ENCODE assay signal across 20 cellular contexts in the genomic region with DNA sequence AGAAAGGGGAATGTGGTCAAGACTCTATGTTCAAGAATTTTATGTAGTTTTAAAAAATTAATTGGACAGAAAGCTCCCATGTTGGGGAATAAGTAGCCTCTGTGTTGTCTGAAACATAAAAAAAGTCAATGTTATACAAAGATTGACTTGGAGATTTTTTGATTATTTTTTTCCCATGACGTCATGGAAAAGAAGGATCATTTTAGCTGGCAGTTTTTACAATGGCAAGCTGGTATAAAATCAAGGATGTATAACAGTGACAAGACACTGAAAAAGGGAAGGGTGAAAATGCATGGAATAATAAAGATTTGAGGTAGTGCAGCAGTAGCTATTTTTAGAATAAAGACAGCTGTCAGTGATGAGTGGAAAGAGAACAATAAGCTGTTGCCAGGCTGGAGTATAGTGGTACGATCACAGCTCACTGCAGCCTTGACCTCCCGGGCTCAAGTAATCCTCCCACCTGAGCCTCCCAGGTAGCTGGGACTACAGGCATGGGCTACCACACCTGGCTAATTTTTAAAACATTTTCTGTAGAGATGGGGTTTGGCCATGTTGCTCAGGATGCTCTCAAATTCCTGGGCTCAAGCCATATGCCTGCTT. TPM values are rescaled to one million over a fixed set of nuclear protein-coding genes. Genes with fewer than 3 reads are reported as not detected.
DNase-seq lines count a peak whose midpoint lies in the region; ATAC-seq, FAIRE-seq and TF ChIP-seq lines count a peak whose summit lies in the region.
"Had no signal": no experiment of that assay in that cellular context is flagged by ENCODE, and none has a peak within 500 bp of the region (broad histone marks: within the 10 kb centered on the region; RNA-seq: fewer than 3 reads in every experiment).

No MANE protein-coding gene starts in this region.

- TF ChIP-seq CTCF in K562 (IDR thresholded peaks at IDR 0.05 in 2 of 3, conservative IDR thresholded peaks at IDR 0.05 in 1 of 3; ENCODE audit: insufficient read depth in 2 of 3, low read depth in 1 of 3, low read length in 3 of 3) = no peak
- TF ChIP-seq CTCF in neural cell (IDR thresholded peaks at IDR 0.05; ENCODE audit: poor library complexity, severe bottlenecking) = no peak
- no peak for TF ChIP-seq CTCF in coronary artery (IDR thresholded peaks at IDR 0.05)
- no peak for TF ChIP-seq CTCF in upper lobe of right lung (IDR thresholded peaks at IDR 0.05)

- no peak overlapping the region for H3K4me2 ChIP-seq in K562 (ENCODE audit: insufficient read depth, low read length)
- peak overlapping the region; percentile 67 for H3K4me2 ChIP-seq in neural cell (ENCODE audit: low read length)
- H3K4me2 ChIP-seq: neural progenitor cell had no signal

- H3F3A ChIP-seq in neural cell (ENCODE audit: insufficient read depth, low read length, poor library complexity, severe bottlenecking) = no peaks in the 10 kb centered on the region

- 58% methylated on average over 3 of the region's 3 CpGs for WGBS in K562 (ENCODE audit: insufficient coverage, low coverage, missing lambda C conversion rate)

- H4K20me1 ChIP-seq in K562 (replicated peaks; ENCODE audit: control insufficient read depth, insufficient read depth, low read length) = no peaks in the 10 kb centered on the region
- H4K20me1 ChIP-seq in neural cell (ENCODE audit: insufficient read depth) = no peaks in the 10 kb centered on the region

- no peaks in the 10 kb centered on the region for H3K9me2 ChIP-seq in neural cell (ENCODE audit: insufficient read depth, low read length)

- TF ChIP-seq RAD21 in K562 (CRISPR knock-in tag; conservative IDR thresholded peaks at IDR 0.05 in 1 of 2, IDR thresholded peaks at IDR 0.05 in 1 of 2) (no peak), neural cell (conservative IDR thresholded peaks at IDR 0.05) (no peak)

- peak; percentile 22 for DNase-seq in NCI-H82 (lab: John Stamatoyannopoulos, UW)
- DNase-seq in NCI-H82 treated with DMSO at 0.1 percent for 48 hours (lab: John Stamatoyannopoulos, UW; ENCODE audit: unreplicated experiment) = no peak
- peak; percentile 34 for DNase-seq in LHCN-M2 (ENCODE audit: low read depth)
- DNase-seq in K562 (ENCODE audit: extremely low read depth in 1 of 4, low spot score in 3 of 4) = no peak
- DNase-seq in NK-92 treated with Interleukin-12 subunit alpha and Interleukin-12 subunit beta, amount 100 ng/mL, for 24 hours (lab: John Stamatoyannopoulos, UW) = no peak
- no peak for DNase-seq in coronary artery (ENCODE audit: low spot score)
- DNase-seq in upper lobe of right lung = no peak
- DNase-seq: activated CD4-positive, alpha-beta T cell treated with anti-CD3 and anti-CD28 coated beads, Interleukin-2, amount 50 U/mL, for 1 hour; activated naive CD4-positive, alpha-beta T cell treated with anti-CD3 and anti-CD28 coated beads, Interleukin-2, amount 50 U/mL, for 16 hours; cortex of kidney; DMS153; foreskin keratinocyte; H9; NCI-H187; NCI-H524 treated with DMSO at 0.1 percent for 48 hours; stimulated activated CD4-positive, alpha-beta T cell treated with anti-CD3 and anti-CD28 coated beads, Interleukin-1b, Interleukin-23, amount 100 ng/mL, for 48 hours had no signal

- H3K9me1 ChIP-seq in K562 (ENCODE audit: control insufficient read depth, insufficient read depth, low read length) = no peaks in the 10 kb centered on the region

- no peak for FAIRE-seq in K562 (lab: Jason Lieb, UNC)
- FAIRE-seq: GM12878 had no signal

- in situ Hi-C loops in K562 (cut with MboI) = loop anchor here (25.0 kb wide), 1 partner anchor 396 kb away; a partner anchor contains a TSS

- TF ChIP-seq POLR2A in K562 (conservative IDR thresholded peaks at IDR 0.05) = no peak

- H3K27me3 ChIP-seq in K562 (ENCODE audit: control insufficient read depth in 2 of 2, insufficient read depth in 2 of 2, low read length in 2 of 2) (no peaks in the 10 kb centered on the region), neural cell (ENCODE audit: insufficient read depth, low read depth, low read length) (no peaks in the 10 kb centered on the region), upper lobe of right lung (no peaks in the 10 kb centered on the region)
- H3K27me3 ChIP-seq: foreskin keratinocyte, neural progenitor cell had no signal

- H3K4me1 ChIP-seq in K562 (replicated peaks in 1 of 2; ENCODE audit: control insufficient read depth in 2 of 2, insufficient read depth in 2 of 2, low read length in 2 of 2) (peaks cover 2 to 6% of the 10 kb centered on the region in 2 experiments; a peak in 3 of 5 replicates), upper lobe of right lung (peaks cover 15% of the 10 kb centered on the region)
- H3K4me1 ChIP-seq: foreskin keratinocyte had no signal

- CTCF ChIA-PET in K562 (lab: Yijun Ruan, JAX; ENCODE audit: low intra/inter-chr PET ratio) = no interaction called here

- BruUV-seq in K562 (replicated peaks; lab: Mats Ljungman, UMichigan) = no TSS peak

- no peak overlapping the region for H3K27ac ChIP-seq in K562 (ENCODE audit: extremely low read depth, low read depth, low read length)
- H3K27ac ChIP-seq in neural cell (ENCODE audit: low read length) = peak overlapping the region; percentile 84
- no peak overlapping the region for H3K27ac ChIP-seq in coronary artery
- H3K27ac ChIP-seq in upper lobe of right lung = no peak overlapping the region
- H3K27ac ChIP-seq: C4-2B, foreskin keratinocyte, neural progenitor cell had no signal

- H3K9me3 ChIP-seq in K562 (replicated peaks; ENCODE audit: control insufficient read depth, insufficient read depth, low read depth, low read length) (no peaks in the 10 kb centered on the region), neural cell (ENCODE audit: low read length) (no peaks in the 10 kb centered on the region), upper lobe of right lung (no peaks in the 10 kb centered on the region)

- TF ChIP-seq EP300 in K562 (IDR thresholded peaks at IDR 0.05; ENCODE audit: low read length) (no peak), neural cell (conservative IDR thresholded peaks at IDR 0.05; ENCODE audit: poor library complexity, severe bottlenecking) (peak; percentile 83)

- H3K4me3 ChIP-seq in K562 = no peak overlapping the region
- H3K4me3 ChIP-seq in neural cell (ENCODE audit: low read length) = peak overlapping the region; percentile 47
- no peak overlapping the region for H3K4me3 ChIP-seq in coronary artery
- no peak overlapping the region for H3K4me3 ChIP-seq in upper lobe of right lung
- H3K4me3 ChIP-seq: GM12878, neural progenitor cell had no signal

- intact Hi-C loops in K562 (cut with micrococcal nuclease) = loop anchor here (10.0 kb wide), 1 partner anchor 169 kb away; no protein-coding TSS in a partner anchor
- intact Hi-C loops in upper lobe of right lung (cut with DNase I) = no loop called here

- POLR2A ChIA-PET in K562 (lab: Yijun Ruan, JAX) = interaction anchor here (1.0 to 1.2 kb wide), 2 partner anchors 9 to 403 kb away, joined by 3 to 4 read pairs; a partner anchor contains a TSS

- H3K9ac ChIP-seq in K562 (ENCODE audit: insufficient read depth in 1 of 2, low read depth in 2 of 2, low read length in 2 of 2) = no peak overlapping the region
- H3K9ac ChIP-seq in neural cell (ENCODE audit: low read length) = peak overlapping the region; percentile 51
- H3K9ac ChIP-seq: neural progenitor cell had no signal

- H2AFZ ChIP-seq in K562 (ENCODE audit: low read depth, low read length) = no peak overlapping the region
- peak overlapping the region; percentile 7 for H2AFZ ChIP-seq in neural cell (ENCODE audit: low read depth, low read length)
- H2AFZ ChIP-seq: neural progenitor cell had no signal

- H3K79me2 ChIP-seq in K562 (ENCODE audit: control insufficient read depth, insufficient read depth, low read length) (peaks cover 85% of the 10 kb centered on the region), neural cell (replicated peaks; ENCODE audit: insufficient read depth, low read length) (peaks cover 46% of the 10 kb centered on the region)

- peaks cover 4% of the 10 kb centered on the region; the same call in 1 of the 3 replicates for H3K36me3 ChIP-seq in K562 (ENCODE audit: control insufficient read depth, insufficient read depth, low read length)
- no peaks in the 10 kb centered on the region for H3K36me3 ChIP-seq in neural cell (ENCODE audit: insufficient read depth, low read length)
- no peaks in the 10 kb centered on the region for H3K36me3 ChIP-seq in upper lobe of right lung
- H3K36me3 ChIP-seq: neural progenitor cell had no signal

- no peak for ATAC-seq in K562
- no peak for ATAC-seq in upper lobe of right lung
- ATAC-seq: foreskin keratinocyte, GM12878 had no signal

TF ChIP-seq in neural cell, 6 proteins besides CTCF, POLR2A, EP300 and RAD21 (continues in another document):
- TF ChIP-seq TAF1 (IDR thresholded peaks at IDR 0.05; ENCODE audit: low read depth) (no peak), MXI1 (conservative IDR thresholded peaks at IDR 0.05; ENCODE audit: poor library complexity, severe bottlenecking) (no peak), EZH2 (IDR thresholded peaks at IDR 0.05; ENCODE audit: borderline replicate concordance, insufficient read depth, low read length, poor library complexity, severe bottlenecking) (no peak), SMC3 (conservative IDR thresholded peaks at IDR 0.05; ENCODE audit: poor library complexity) (no peak), POLR2AphosphoS5 (IDR thresholded peaks at IDR 0.05) (peak; percentile 35)

RNA-seq across cellular contexts. Expression of a gene that starts 9.2 kb away (rescaled TPM):
- 31.3 and 33.2 TPM in 2 replicates for total RNA-seq in LHCN-M2 (2014; rRNA removed)
- polyA plus RNA-seq in LHCN-M2 (2012) = 9.0 TPM
- 34.4 and 95.3 TPM in 2 replicates for total RNA-seq in K562 (2011; cell fraction: chromatin; rRNA removed; ENCODE audit: low replicate concordance)
- total RNA-seq in K562 (2011; cell fraction: nucleolus; rRNA removed) = 38.0 and 44.5 TPM in 2 replicates
- 59.2 and 86.5 TPM in 2 replicates for total RNA-seq in K562 (2011; cell fraction: nucleoplasm; rRNA removed)
- total RNA-seq in K562 (2014; rRNA removed) = 16.7 and 20.6 TPM in 2 replicates
- 40.1 and 42.6 TPM in 2 replicates for total RNA-seq in K562 (2014; rRNA removed; fragmentation: Illumina TruSeq; extraction: Trizol)
- 36.5 and 37.7 TPM in 2 replicates for total RNA-seq in K562 (2015; rRNA removed; fragmentation: Illumina TruSeq; extraction: Trizol)
- 34.8 and 35.5 TPM in 2 replicates for total RNA-seq in K562 (2021)
- 34.2 and 37.8 TPM in 2 replicates for polyA plus RNA-seq in K562 (2011; rRNA removed)
- 7.7 and 16.7 TPM in 2 replicates for polyA plus RNA-seq in K562 (2011; cell fraction: cytosol; rRNA removed)
- polyA plus RNA-seq in K562 (2011; cell fraction: nucleus; rRNA removed) = 18.3 and 28.9 TPM in 2 replicates
- 13.0 and 15.7 TPM in 2 replicates for polyA plus RNA-seq in K562 (2012)
- 20.6 and 23.1 TPM in 2 replicates for polyA plus RNA-seq in K562 (2014; fragmentation: Illumina TruSeq; extraction: Trizol)
- polyA plus RNA-seq in K562 (2014; fragmentation: Nextera tagmentation; extraction: Ambion mirVana) = 10 to 100 TPM; 14.5 to 18.2 TPM
- polyA plus RNA-seq in K562 (2014; rRNA removed) = 12.5 and 13.7 TPM in 2 replicates
- polyA minus RNA-seq in K562 (2011; rRNA and poly(A)+ RNA removed) = 118 and 121 TPM in 2 replicates
- 26.0 and 45.5 TPM in 2 replicates for polyA minus RNA-seq in K562 (2011; cell fraction: cytosol; rRNA and poly(A)+ RNA removed)
- 28.3 and 51.6 TPM in 2 replicates for polyA minus RNA-seq in K562 (2011; cell fraction: nucleus; rRNA and poly(A)+ RNA removed)
- polyA plus RNA-seq in neural cell = 62.1 and 71.7 TPM in 2 replicates
- polyA minus RNA-seq in neural cell = 127 and 141 TPM in 2 replicates
- total RNA-seq in upper lobe of right lung = 29.4 TPM

Comparison
In these comparisons a context has a peak if more than half of its experiments do, and no peak if none do; other contexts are left out.
1. DNase-seq: peak in NCI-H82 (single experiment) and LHCN-M2 (single experiment); none in NCI-H82 treated with DMSO at 0.1 percent for 48 hours (single experiment), K562 (0 of 4), NK-92 treated with Interleukin-12 subunit alpha and Interleukin-12 subunit beta, amount 100 ng/mL, for 24 hours (single experiment), coronary artery (single experiment) and upper lobe of right lung (single experiment).